19 cellular contexts compared by ENCODE assay signal in genomic region chr18:57331718-57332117, GRCh38.
DNase-seq lines count a peak whose midpoint lies in the region; TF ChIP-seq lines count a peak whose summit lies in the region.
"Had no signal": no experiment of that assay in that cellular context is flagged by ENCODE, and none has a peak within 500 bp of the region (broad histone marks: within the 10 kb centered on the region; RNA-seq: fewer than 3 reads in every experiment).

No MANE protein-coding gene starts in this region.

- DNase-seq in HPDE6-E6E7 (ENCODE audit: extremely low spot score) (peak; percentile 46), RWPE1 (ENCODE audit: low spot score) (peak; percentile 38), epithelial cell of prostate (ENCODE audit: low read depth, low spot score) (peak; percentile 68), C1 segment of cervical spinal cord (lab: John Stamatoyannopoulos, UW) (no peak), activated T-cell treated with anti-CD3 and anti-CD28 coated beads for 4 hours (no peak), EL (no peak)
- DNase-seq in stimulated activated CD4-positive, alpha-beta T cell treated with anti-CD3 and anti-CD28 coated beads, Interleukin-2, amount 100 ng/mL, for 24 hours: no peak
- DNase-seq: CD4-positive, CD25-positive, alpha-beta regulatory T cell; H9; KG1; MM.1S; NCI-H2029; NCI-H446; NCI-H524 treated with DMSO at 0.1 percent for 48 hours; NCI-H82; NK-92 treated with Interleukin-12 subunit alpha and Interleukin-12 subunit beta, amount 100 ng/mL, for 24 hours; PC-9; RPMI8226; SHP77 treated with DMSO at 0.1 percent for 48 hours had no signal

- H3K27ac ChIP-seq in RWPE1 (no peak overlapping the region), epithelial cell of prostate (no peak overlapping the region)
- H3K27ac ChIP-seq: PC-9 had no signal

- CTCF ChIA-PET in RWPE1 (lab: Yijun Ruan, JAX): no interaction called here

- TF ChIP-seq CTCF in RWPE1 (conservative IDR thresholded peaks at IDR 0.05; ENCODE audit: low read depth): no peak

- POLR2A ChIA-PET in RWPE1 (lab: Yijun Ruan, JAX; ENCODE audit: low non-redundant PET): no interaction called here

Comparison
In these comparisons a context has a peak if more than half of its experiments do, and no peak if none do; other contexts are left out.
1. DNase-seq: peak in HPDE6-E6E7 (single experiment), RWPE1 (single experiment) and epithelial cell of prostate (single experiment); none in C1 segment of cervical spinal cord (0 of 14), activated T-cell treated with anti-CD3 and anti-CD28 coated beads for 4 hours (single experiment), stimulated activated CD4-positive, alpha-beta T cell treated with anti-CD3 and anti-CD28 coated beads, Interleukin-2, amount 100 ng/mL, for 24 hours (0 of 2) and EL (single experiment).